ENCODE assay signal across 33 cellular contexts in the genomic region with DNA sequence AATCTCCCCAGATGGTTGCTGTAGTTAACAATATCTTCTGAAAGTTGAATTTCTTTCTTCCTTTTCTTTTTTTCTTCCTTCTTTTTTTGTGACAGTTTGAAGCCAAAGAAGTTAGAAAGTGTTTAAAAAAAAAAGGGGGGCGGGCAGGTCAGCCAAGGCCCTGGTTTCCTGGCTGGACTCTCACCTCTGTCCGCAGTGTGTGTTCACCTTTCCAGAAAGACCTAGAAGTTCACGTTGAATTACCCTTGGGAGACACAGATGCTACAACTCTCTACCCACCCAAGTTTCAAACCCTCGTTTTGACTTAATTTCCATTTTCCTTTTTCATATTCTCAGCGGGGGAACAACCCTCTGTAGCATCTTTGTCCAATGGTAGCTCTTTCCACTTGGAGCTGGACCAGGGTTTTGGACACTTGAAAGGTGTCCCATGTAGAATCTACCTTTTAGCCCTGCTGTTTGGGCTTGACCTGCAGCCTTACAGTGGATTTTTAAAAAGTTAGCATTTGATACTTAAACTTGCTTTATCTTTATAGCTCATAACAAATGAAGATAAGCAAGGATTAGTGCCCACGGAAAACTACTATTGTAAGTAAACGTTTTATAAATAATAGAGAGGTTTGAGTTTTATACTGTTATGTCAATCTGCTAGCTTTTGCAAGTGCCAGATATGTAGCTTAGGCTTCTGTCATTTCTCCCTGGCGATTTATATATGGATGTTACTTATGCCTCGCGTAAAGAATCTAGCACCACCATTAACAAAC. TPM values are rescaled to one million over a fixed set of nuclear protein-coding genes. Genes with fewer than 3 reads are reported as not detected.
"Had no signal": no experiment of that assay in that cellular context is flagged by ENCODE, and none has a peak within 500 bp of the region (broad histone marks: within the 10 kb centered on the region; RNA-seq: fewer than 3 reads in every experiment).

No MANE protein-coding gene starts in this region.

- DNase-seq: natural killer cell; occipital lobe; ovary; posterior cingulate gyrus; psoas muscle; right cardiac atrium; spleen; stimulated activated CD4-positive, alpha-beta T cell treated with anti-CD3 and anti-CD28 coated beads, Interleukin-12 subunit alpha, Interleukin-12 subunit beta, amount 100 ng/mL, for 4 hours; stimulated activated CD4-positive, alpha-beta T cell treated with anti-CD3 and anti-CD28 coated beads, Interleukin-1b, Interleukin-23, amount 100 ng/mL, for 48 hours; stimulated activated CD4-positive, alpha-beta T cell treated with anti-CD3 and anti-CD28 coated beads, Interleukin-4, amount 100 ng/mL, for 1 hour; stimulated activated CD4-positive, alpha-beta T cell treated with anti-CD3 and anti-CD28 coated beads, Interleukin-4, amount 100 ng/mL, for 4 hours; stimulated activated CD8-positive, alpha-beta memory T cell treated with anti-CD3 and anti-CD28 coated beads, Interleukin-4, amount 100 ng/mL, for 48 hours; stimulated activated naive CD4-positive, alpha-beta T cell; stimulated activated naive CD8-positive, alpha-beta T cell treated with anti-CD3 and anti-CD28 coated beads, Interleukin-15, amount 100 ng/mL, for 72 hours; stimulated activated naive CD8-positive, alpha-beta T cell treated with anti-CD3 and anti-CD28 coated beads, Interleukin-15, Interleukin-2, amounts not matched to agents 100 U/mL and 50 U/mL, for 24 hours; substantia nigra; testis; tibial artery; transverse colon; upper lobe of right lung; uterus had no signal

- H3K4me3 ChIP-seq: neural progenitor cell, ovary, psoas muscle, skin epidermis, smooth muscle cell, spleen, suprapubic skin, testis, tibial artery, transverse colon, upper lobe of right lung, uterus had no signal

- ATAC-seq: natural killer cell; psoas muscle; right cardiac atrium; sciatic nerve; stimulated activated memory B cell treated with anti-CD40 and anti-IgM and Interleukin-4, amounts not matched to agents 10 μg/mL and 1 μg/mL and 100 μg/mL, for 72 hours; stimulated activated naive CD8-positive, alpha-beta T cell treated with anti-CD3 and anti-CD28 coated beads, Interleukin-15, amount 100 ng/mL, for 72 hours; stimulated activated naive CD8-positive, alpha-beta T cell treated with anti-CD3 and anti-CD28 coated beads, Interleukin-15, Interleukin-2, amounts not matched to agents 100 U/mL and 50 U/mL, for 24 hours; upper lobe of right lung had no signal

- H3K4me3 Mint-ChIP-seq: natural killer cell; nephron; neural progenitor cell; stimulated activated memory B cell treated with anti-CD40 and anti-IgM and Interleukin-4, amounts not matched to agents 10 μg/mL and 1 μg/mL and 100 μg/mL, for 72 hours; stimulated activated naive CD8-positive, alpha-beta T cell treated with anti-CD3 and anti-CD28 coated beads, Interleukin-15, amount 100 ng/mL, for 72 hours; type B pancreatic cell had no signal

- H3K36me3 Mint-ChIP-seq: natural killer cell; neural progenitor cell; stimulated activated memory B cell treated with anti-CD40 and anti-IgM and Interleukin-4, amounts not matched to agents 10 μg/mL and 1 μg/mL and 100 μg/mL, for 72 hours; type B pancreatic cell had no signal

- H3K27ac ChIP-seq: neural progenitor cell, ovary, parathyroid adenoma, psoas muscle, skin epidermis, spleen, suprapubic skin, testis, tibial artery, transverse colon, upper lobe of right lung, uterus had no signal

- H3K36me3 ChIP-seq: neural progenitor cell, ovary, spleen, suprapubic skin, tibial artery, transverse colon, upper lobe of right lung, uterus had no signal

- H3K27me3 Mint-ChIP-seq: progenitor cell of endocrine pancreas; stimulated activated naive CD8-positive, alpha-beta T cell treated with anti-CD3 and anti-CD28 coated beads, Interleukin-15, amount 100 ng/mL, for 72 hours; type B pancreatic cell had no signal

- H3K4me1 Mint-ChIP-seq: natural killer cell; stimulated activated memory B cell treated with anti-CD40 and anti-IgM and Interleukin-4, amounts not matched to agents 10 μg/mL and 1 μg/mL and 100 μg/mL, for 72 hours; stimulated activated naive CD8-positive, alpha-beta T cell treated with anti-CD3 and anti-CD28 coated beads, Interleukin-15, amount 100 ng/mL, for 72 hours had no signal

- H3K9me3 ChIP-seq: ovary, psoas muscle, spleen, suprapubic skin, testis, tibial artery, transverse colon, upper lobe of right lung, uterus had no signal

- H3K27ac Mint-ChIP-seq: natural killer cell; nephron; neural progenitor cell; progenitor cell of endocrine pancreas; stimulated activated memory B cell treated with anti-CD40 and anti-IgM and Interleukin-4, amounts not matched to agents 10 μg/mL and 1 μg/mL and 100 μg/mL, for 72 hours; stimulated activated naive CD8-positive, alpha-beta T cell treated with anti-CD3 and anti-CD28 coated beads, Interleukin-15, amount 100 ng/mL, for 72 hours; type B pancreatic cell had no signal

- H3K4me1 ChIP-seq: parathyroid adenoma, psoas muscle, spleen, suprapubic skin, testis, tibial artery, upper lobe of right lung, uterus had no signal

- H3K9me3 Mint-ChIP-seq: natural killer cell; nephron; neural progenitor cell; stimulated activated memory B cell treated with anti-CD40 and anti-IgM and Interleukin-4, amounts not matched to agents 10 μg/mL and 1 μg/mL and 100 μg/mL, for 72 hours; stimulated activated naive CD8-positive, alpha-beta T cell treated with anti-CD3 and anti-CD28 coated beads, Interleukin-15, amount 100 ng/mL, for 72 hours; type B pancreatic cell had no signal

RNA-seq across cellular contexts. Expression of a gene that starts 20.0 kb away (rescaled TPM):
- total RNA-seq: natural killer cell, osteoblast, progenitor cell of endocrine pancreas, renal cortical epithelial cell, right cardiac atrium, sciatic nerve, smooth muscle cell, suprapubic skin, upper lobe of right lung, uterus had no signal
